ENCODE assay signal across 8 cellular contexts in genomic region chr9:96219615-96220257, GRCh38.
DNase-seq lines count a peak whose midpoint lies in the region; ATAC-seq and TF ChIP-seq lines count a peak whose summit lies in the region.

No MANE protein-coding gene starts in this region.

- no peaks in the 10 kb centered on the region for H3K36me3 Mint-ChIP-seq in activated T-cell treated with anti-CD3 and anti-CD28 coated beads, Interleukin-2, amount 50 U/mL, for 24 hours (ENCODE audit: low read depth)

- intact Hi-C loops in psoas muscle (cut with DNase I): loop anchor here in 1 of 2 donors (10.0 kb wide), 1 partner anchor 495 kb away; no protein-coding TSS in a partner anchor

- peak; percentile 56 for ATAC-seq in foreskin keratinocyte
- ATAC-seq in psoas muscle: peak in 3 of 4 donors; percentile 51 to 59 (median 55)
- ATAC-seq in GM21515 (IDR thresholded peaks at IDR 0.05; ENCODE audit: unreplicated experiment): no peak
- ATAC-seq in GM19035 (IDR thresholded peaks at IDR 0.05; ENCODE audit: unreplicated experiment): no peak

- H3K4me3 Mint-ChIP-seq in activated T-cell treated with anti-CD3 and anti-CD28 coated beads, Interleukin-2, amount 50 U/mL, for 24 hours: no peak overlapping the region

- TF ChIP-seq CTCF in foreskin keratinocyte (conservative IDR thresholded peaks at IDR 0.05): peak; percentile 69
- peak; percentile 60 for TF ChIP-seq CTCF in psoas muscle (IDR thresholded peaks at IDR 0.05)

- no peaks in the 10 kb centered on the region for H3K9me3 Mint-ChIP-seq in activated T-cell treated with anti-CD3 and anti-CD28 coated beads, Interleukin-2, amount 50 U/mL, for 24 hours

- peaks cover 80% of the 10 kb centered on the region for H3K27me3 Mint-ChIP-seq in activated T-cell treated with anti-CD3 and anti-CD28 coated beads, Interleukin-2, amount 50 U/mL, for 24 hours

- H3K4me3 ChIP-seq in psoas muscle: peak overlapping the region; percentile 43

- peak; percentile 75 for DNase-seq in activated effector memory CD4-positive, alpha-beta T cell treated with anti-CD3 and anti-CD28 coated beads, Interleukin-2, amount 50 U/mL, for 16 hours
- DNase-seq in activated effector memory CD4-positive, alpha-beta T cell treated with Interleukin-2 at 50 U/mL for 16 hours: no peak
- peak; percentile 68 for DNase-seq in activated T-cell treated with anti-CD3 and anti-CD28 coated beads, Interleukin-2, amount 50 U/mL, for 24 hours
- DNase-seq in foreskin keratinocyte (no peak), psoas muscle (peak; percentile 77 to 78), NCI-H774 (lab: John Stamatoyannopoulos, UW) (no peak)

- H3K27ac Mint-ChIP-seq in activated T-cell treated with anti-CD3 and anti-CD28 coated beads, Interleukin-2, amount 50 U/mL, for 24 hours: no peak overlapping the region

- peaks cover 74% of the 10 kb centered on the region for H3K27me3 ChIP-seq in foreskin keratinocyte
- H3K27me3 ChIP-seq in psoas muscle (ENCODE audit: insufficient read depth in 3 of 3, low read length in 2 of 3): peaks cover 4 to 50% (median 9%) of the 10 kb centered on the region in 3 donors

- peaks cover 16% of the 10 kb centered on the region for H3K4me1 Mint-ChIP-seq in activated T-cell treated with anti-CD3 and anti-CD28 coated beads, Interleukin-2, amount 50 U/mL, for 24 hours (ENCODE audit: low read depth)

- no peak overlapping the region for H3K27ac ChIP-seq in foreskin keratinocyte
- no peak overlapping the region for H3K27ac ChIP-seq in psoas muscle

- H3K4me1 ChIP-seq in foreskin keratinocyte: no peaks in the 10 kb centered on the region
- H3K4me1 ChIP-seq in psoas muscle: peaks cover 4% of the 10 kb centered on the region

- H3K36me3 ChIP-seq in psoas muscle (ENCODE audit: insufficient read depth in 1 of 2, low read depth in 1 of 2): no peaks in the 10 kb centered on the region

- peaks cover 12% of the 10 kb centered on the region for H3K9me3 ChIP-seq in psoas muscle

- 20 to 25% (median 25%) methylated on average over 22 to 23 of the region's 23 CpGs for WGBS in psoas muscle, 3 donors

Comparison
In these comparisons a context has a peak if more than half of its experiments do, and no peak if none do; other contexts are left out.
1. DNase-seq: peak in activated effector memory CD4-positive, alpha-beta T cell treated with anti-CD3 and anti-CD28 coated beads, Interleukin-2, amount 50 U/mL, for 16 hours (single experiment), activated T-cell treated with anti-CD3 and anti-CD28 coated beads, Interleukin-2, amount 50 U/mL, for 24 hours (single experiment) and psoas muscle (2 of 2); none in activated effector memory CD4-positive, alpha-beta T cell treated with Interleukin-2 at 50 U/mL for 16 hours (single experiment), foreskin keratinocyte (0 of 2) and NCI-H774 (single experiment).
2. ATAC-seq: peak in foreskin keratinocyte (single experiment) and psoas muscle (3 of 4); none in GM21515 (single experiment) and GM19035 (single experiment).